15 cellular contexts compared by ENCODE assay signal in genomic region chr17:34850964-34851363, GRCh38.
DNase-seq lines count a peak whose midpoint lies in the region; ATAC-seq and TF ChIP-seq lines count a peak whose summit lies in the region.
"Had no signal": no experiment of that assay in that cellular context is flagged by ENCODE, and none has a peak within 500 bp of the region (broad histone marks: within the 10 kb centered on the region; RNA-seq: fewer than 3 reads in every experiment).

No MANE protein-coding gene starts in this region.

- no peak overlapping the region for H4K91ac ChIP-seq in mesenchymal stem cell (ENCODE audit: low read length)

- no peaks in the 10 kb centered on the region for H3K79me2 ChIP-seq in GM23338 (replicated peaks; ENCODE audit: insufficient read depth)

- H3K27ac Mint-ChIP-seq in GM23338 = no peak overlapping the region

- H3K27me3 ChIP-seq in GM23338 (ENCODE audit: insufficient read depth) (no peaks in the 10 kb centered on the region), H7 (ENCODE audit: control insufficient read depth, insufficient read depth, low read length) (no peaks in the 10 kb centered on the region), mesenchymal stem cell (ENCODE audit: control insufficient read depth in 1 of 2, insufficient read depth in 1 of 2, low read length in 2 of 2) (peaks cover 0 to 18% of the 10 kb centered on the region in 2 experiments)

- H3K27me3 Mint-ChIP-seq in GM23338 (ENCODE audit: insufficient read depth, low read depth, poor library complexity) = peaks cover 6% of the 10 kb centered on the region

- no peak overlapping the region for H2BK120ac ChIP-seq in mesenchymal stem cell (ENCODE audit: low read depth, low read length)

- H3K36me3 ChIP-seq in GM23338 (ENCODE audit: insufficient read depth) = no peaks in the 10 kb centered on the region
- H3K36me3 ChIP-seq in H7 (replicated peaks; ENCODE audit: control insufficient read depth, insufficient read depth, low read length) = no peaks in the 10 kb centered on the region
- no peaks in the 10 kb centered on the region for H3K36me3 ChIP-seq in mesenchymal stem cell (ENCODE audit: control insufficient read depth in 1 of 2, insufficient read depth in 2 of 2, low read depth in 1 of 2, low read length in 2 of 2)

- no peak; the same call in 2 of the 3 replicates for ATAC-seq in GM23338
- no peak for ATAC-seq in omental fat pad (ENCODE audit: low FRiP score)
- ATAC-seq in HG02981 (IDR thresholded peaks at IDR 0.05; ENCODE audit: unreplicated experiment) = no peak

- WGBS in mesenchymal stem cell = 49% methylated on average over 3 of the region's 3 CpGs

- H2BK12ac ChIP-seq in mesenchymal stem cell (ENCODE audit: low read length in 2 of 2) = no peak overlapping the region

- H3K14ac ChIP-seq in mesenchymal stem cell (ENCODE audit: low read length in 2 of 2) = no peak overlapping the region

- H3K79me1 ChIP-seq in mesenchymal stem cell (replicated peaks; ENCODE audit: low read length, poor library complexity, severe bottlenecking) = no peaks in the 10 kb centered on the region

- no peaks in the 10 kb centered on the region for H4K20me1 ChIP-seq in GM23338 (replicated peaks; ENCODE audit: insufficient read depth)

- no peak overlapping the region for H2BK15ac ChIP-seq in mesenchymal stem cell (ENCODE audit: low read depth, poor library complexity, severe bottlenecking)

- no peak overlapping the region for H2AK5ac ChIP-seq in mesenchymal stem cell (ENCODE audit: low read length, severe bottlenecking)

- no peaks in the 10 kb centered on the region for H3K9me3 Mint-ChIP-seq in GM23338
- H3K9me3 Mint-ChIP-seq: CD4-positive, alpha-beta memory T cell had no signal

- H4K8ac ChIP-seq in mesenchymal stem cell (ENCODE audit: low read length) = no peak overlapping the region

- TF ChIP-seq CTCF in GM23338 (conservative IDR thresholded peaks at IDR 0.05; ENCODE audit: low read depth in 2 of 2) = no peak
- no peak for TF ChIP-seq CTCF in omental fat pad (IDR thresholded peaks at IDR 0.05)

- H3F3A ChIP-seq in GM23338 (replicated peaks; ENCODE audit: low read depth) = no peaks in the 10 kb centered on the region

- DNase-seq in GM23338 (ENCODE audit: low spot score) = peak; percentile 24
- DNase-seq in H7 = peak; percentile 63
- DNase-seq in mesenchymal stem cell = no peak
- DNase-seq in omental fat pad (ENCODE audit: low spot score) = no peak
- no peak for DNase-seq in NCI-H2171 (lab: John Stamatoyannopoulos, UW)
- DNase-seq: C1 segment of cervical spinal cord; Calu3; CD4-positive, alpha-beta memory T cell; COR-L47; DMS53; DMS79 treated with DMSO at 0.1 percent for 48 hours; GF-D8; GOT3; HCEC 1CT had no signal

- H3K4me3 ChIP-seq in GM23338 (no peak overlapping the region), H7 (ENCODE audit: insufficient read depth, low read depth, low read length) (no peak overlapping the region), mesenchymal stem cell (ENCODE audit: insufficient read depth in 1 of 2, low read depth in 1 of 2, low read length in 2 of 2) (no peak overlapping the region)

- H3K27ac ChIP-seq in GM23338 (ENCODE audit: low read depth) (no peak overlapping the region), mesenchymal stem cell (ENCODE audit: low read length, poor library complexity, severe bottlenecking) (no peak overlapping the region)

- H3K4me1 ChIP-seq in GM23338 (ENCODE audit: insufficient read depth) (0 out of 2 replicates have a peak, but pooled peaks cover 3% of the 10 kb centered on the region), mesenchymal stem cell (ENCODE audit: control insufficient read depth, insufficient read depth, low read depth, low read length) (no peaks in the 10 kb centered on the region)

- no peak overlapping the region for H3K18ac ChIP-seq in mesenchymal stem cell (ENCODE audit: low read depth in 1 of 2, low read length in 2 of 2)

- peaks cover 11% of the 10 kb centered on the region for H3K4me1 Mint-ChIP-seq in GM23338

- H3K23ac ChIP-seq in mesenchymal stem cell (ENCODE audit: low read length in 2 of 2) = no peak overlapping the region

- no peaks in the 10 kb centered on the region for H3K9me3 ChIP-seq in mesenchymal stem cell (ENCODE audit: control insufficient read depth, low read length)

- peaks cover 3% of the 10 kb centered on the region; the same call in 1 of the 2 replicates for H3K9me2 ChIP-seq in GM23338 (ENCODE audit: insufficient read depth)

- H2BK5ac ChIP-seq in mesenchymal stem cell (ENCODE audit: low read depth, low read length, poor library complexity, severe bottlenecking) = no peak overlapping the region

- H3K4ac ChIP-seq in mesenchymal stem cell (ENCODE audit: low read depth in 1 of 2, low read length in 2 of 2) = no peak overlapping the region

- H3K4me2 ChIP-seq in GM23338 = no peak overlapping the region
- H3K4me2 ChIP-seq in mesenchymal stem cell (ENCODE audit: low read length, poor library complexity, severe bottlenecking) = peak overlapping the region; percentile 34

- no peaks in the 10 kb centered on the region for H3K36me3 Mint-ChIP-seq in GM23338 (ENCODE audit: low read depth)
- H3K36me3 Mint-ChIP-seq: CD4-positive, alpha-beta memory T cell had no signal

- H3K9ac ChIP-seq in mesenchymal stem cell (ENCODE audit: low read length) = no peak overlapping the region

- no peak overlapping the region for H2AFZ ChIP-seq in GM23338
- no peak overlapping the region for H2AFZ ChIP-seq in mesenchymal stem cell (ENCODE audit: low read depth, low read length)

- H3K4me3 Mint-ChIP-seq in GM23338 = no peak overlapping the region
- H3K4me3 Mint-ChIP-seq: CD4-positive, alpha-beta memory T cell had no signal

TF ChIP-seq in GM23338, 12 proteins besides CTCF, POLR2A, EP300 and RAD21 (continues in another document):
- TF ChIP-seq ZNF331 (CRISPR knock-in tag; IDR thresholded peaks at IDR 0.05; ENCODE audit: low read depth) (no peak), JUNB (IDR thresholded peaks at IDR 0.05; ENCODE audit: unreplicated experiment) (no peak), POLR2AphosphoS5 (IDR thresholded peaks at IDR 0.05; ENCODE audit: low read depth) (no peak), EZH2 (IDR thresholded peaks at IDR 0.05; ENCODE audit: low read depth, unreplicated experiment) (no peak)
- TF ChIP-seq, protein P1, sequence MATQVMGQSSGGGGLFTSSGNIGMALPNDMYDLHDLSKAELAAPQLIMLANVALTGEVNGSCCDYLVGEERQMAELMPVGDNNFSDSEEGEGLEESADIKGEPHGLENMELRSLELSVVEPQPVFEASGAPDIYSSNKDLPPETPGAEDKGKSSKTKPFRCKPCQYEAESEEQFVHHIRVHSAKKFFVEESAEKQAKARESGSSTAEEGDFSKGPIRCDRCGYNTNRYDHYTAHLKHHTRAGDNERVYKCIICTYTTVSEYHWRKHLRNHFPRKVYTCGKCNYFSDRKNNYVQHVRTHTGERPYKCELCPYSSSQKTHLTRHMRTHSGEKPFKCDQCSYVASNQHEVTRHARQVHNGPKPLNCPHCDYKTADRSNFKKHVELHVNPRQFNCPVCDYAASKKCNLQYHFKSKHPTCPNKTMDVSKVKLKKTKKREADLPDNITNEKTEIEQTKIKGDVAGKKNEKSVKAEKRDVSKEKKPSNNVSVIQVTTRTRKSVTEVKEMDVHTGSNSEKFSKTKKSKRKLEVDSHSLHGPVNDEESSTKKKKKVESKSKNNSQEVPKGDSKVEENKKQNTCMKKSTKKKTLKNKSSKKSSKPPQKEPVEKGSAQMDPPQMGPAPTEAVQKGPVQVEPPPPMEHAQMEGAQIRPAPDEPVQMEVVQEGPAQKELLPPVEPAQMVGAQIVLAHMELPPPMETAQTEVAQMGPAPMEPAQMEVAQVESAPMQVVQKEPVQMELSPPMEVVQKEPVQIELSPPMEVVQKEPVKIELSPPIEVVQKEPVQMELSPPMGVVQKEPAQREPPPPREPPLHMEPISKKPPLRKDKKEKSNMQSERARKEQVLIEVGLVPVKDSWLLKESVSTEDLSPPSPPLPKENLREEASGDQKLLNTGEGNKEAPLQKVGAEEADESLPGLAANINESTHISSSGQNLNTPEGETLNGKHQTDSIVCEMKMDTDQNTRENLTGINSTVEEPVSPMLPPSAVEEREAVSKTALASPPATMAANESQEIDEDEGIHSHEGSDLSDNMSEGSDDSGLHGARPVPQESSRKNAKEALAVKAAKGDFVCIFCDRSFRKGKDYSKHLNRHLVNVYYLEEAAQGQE (IDR thresholded peaks at IDR 0.05; ENCODE audit: unreplicated experiment) = no peak

Comparison
In these comparisons a context has a peak if more than half of its experiments do, and no peak if none do; other contexts are left out.
1. DNase-seq: peak in GM23338 (single experiment) and H7 (single experiment); none in mesenchymal stem cell (single experiment), omental fat pad (single experiment) and NCI-H2171 (single experiment).